In genomic region chr14:81868172-81868571, GRCh38 we compare ENCODE assay signal across 30 cellular contexts.
DNase-seq lines count a peak whose midpoint lies in the region; ATAC-seq and TF ChIP-seq lines count a peak whose summit lies in the region.
"Had no signal": no experiment of that assay in that cellular context is flagged by ENCODE, and none has a peak within 500 bp of the region (broad histone marks: within the 10 kb centered on the region; RNA-seq: fewer than 3 reads in every experiment).

No MANE protein-coding gene starts in this region.

- in situ Hi-C loops in mammary epithelial cell (cut with MboI; ENCODE audit: low sequenced_read_pairs in 2 of 2) = no loop called here

- H3K4me3 ChIP-seq in mammary epithelial cell (replicated peaks in 1 of 3; ENCODE audit: insufficient read depth in 1 of 3, low read depth in 2 of 3, low read length in 3 of 3) = no peak overlapping the region
- H3K4me3 ChIP-seq in LNCaP clone FGC (ENCODE audit: low read depth, low read length) = no peak overlapping the region
- H3K4me3 ChIP-seq: BLaER1 treated with 17β-estradiol and CSF1 and Interleukin-3, amounts not matched to agents 10 nM and 100 nM; K562; Peyer's patch; transverse colon had no signal

- H3K27me3 Mint-ChIP-seq in MCF 10A (ENCODE audit: insufficient read depth, unreplicated experiment) = no peaks in the 10 kb centered on the region
- no peaks in the 10 kb centered on the region for H3K27me3 Mint-ChIP-seq in activated CD8-positive, alpha-beta T cell treated with anti-CD3 and anti-CD28 coated beads for 36 hours
- H3K27me3 Mint-ChIP-seq: activated CD4-positive, alpha-beta memory T cell treated with anti-CD3 and anti-CD28 coated beads, Interleukin-2, amount 10 ng/mL, durations not matched to agents 7 days and 5 days had no signal

- no peaks in the 10 kb centered on the region for H4K20me1 ChIP-seq in mammary epithelial cell (ENCODE audit: insufficient read depth, low read length)
- H4K20me1 ChIP-seq: BLaER1 treated with 17β-estradiol and CSF1 and Interleukin-3, amounts not matched to agents 10 nM and 100 nM had no signal

- no peak overlapping the region for H2AFZ ChIP-seq in mammary epithelial cell (ENCODE audit: low read depth, low read length)

- H3K9ac ChIP-seq in mammary epithelial cell (ENCODE audit: insufficient read depth, low read length) = no peak overlapping the region
- H3K9ac ChIP-seq: BLaER1 treated with 17β-estradiol and CSF1 and Interleukin-3, amounts not matched to agents 10 nM and 100 nM had no signal

- no peaks in the 10 kb centered on the region for H3K36me3 ChIP-seq in mammary epithelial cell (ENCODE audit: insufficient read depth, low read length)
- H3K36me3 ChIP-seq: BLaER1 treated with 17β-estradiol and CSF1 and Interleukin-3, amounts not matched to agents 10 nM and 100 nM; neutrophil; Peyer's patch; transverse colon had no signal

- no peak overlapping the region for H3K4me3 Mint-ChIP-seq in MCF 10A (ENCODE audit: unreplicated experiment)
- H3K4me3 Mint-ChIP-seq in activated CD8-positive, alpha-beta T cell treated with anti-CD3 and anti-CD28 coated beads for 36 hours = no peak overlapping the region
- H3K4me3 Mint-ChIP-seq: activated CD4-positive, alpha-beta memory T cell treated with anti-CD3 and anti-CD28 coated beads, Interleukin-2, amount 10 ng/mL, durations not matched to agents 7 days and 5 days; immature natural killer cell had no signal

- H3K27ac ChIP-seq in mammary epithelial cell (ENCODE audit: insufficient read depth, low read depth, low read length) = no peak overlapping the region
- H3K27ac ChIP-seq: BLaER1 treated with 17β-estradiol and CSF1 and Interleukin-3, amounts not matched to agents 10 nM and 100 nM; neutrophil; Peyer's patch; transverse colon had no signal

- BruUV-seq in MCF 10A (replicated peaks; lab: Mats Ljungman, UMichigan) = no TSS peak
- no TSS peak for BruUV-seq in mammary epithelial cell (replicated peaks; lab: Mats Ljungman, UMichigan)

- DNase-seq in MCF 10A (ENCODE audit: unreplicated experiment) (peak; percentile 3), mammary epithelial cell (no peak), LNCaP clone FGC (ENCODE audit: low read depth) (no peak), iPS DF 19.7 (ENCODE audit: low read depth, low spot score) (peak; percentile 15), amygdala (lab: John Stamatoyannopoulos, UW) (no peak)
- DNase-seq in activated CD8-positive, alpha-beta T cell treated with anti-CD3 and anti-CD28 coated beads for 36 hours = no peak
- DNase-seq: activated CD4-positive, alpha-beta memory T cell treated with anti-CD3 and anti-CD28 coated beads, Interleukin-2, amount 10 ng/mL, durations not matched to agents 7 days and 5 days; activated CD4-positive, CD25-positive, alpha-beta regulatory T cell treated with anti-CD3 and anti-CD28 coated beads, Interleukin-2, amount 50 U/mL, for 72 hours; anterior cingulate cortex; EL; head of caudate nucleus; immature natural killer cell; mesenchymal stem cell; MM.1S; NCI-H1417 treated with DMSO at 0.1 percent for 48 hours; NCI-H2081 treated with DMSO at 0.1 percent for 48 hours; NCI-H510A; Peyer's patch; stimulated activated CD4-positive, alpha-beta T cell treated with anti-CD3 and anti-CD28 coated beads, Interleukin-12 subunit alpha, Interleukin-12 subunit beta, amount 100 ng/mL, for 4 hours; stimulated activated CD4-positive, alpha-beta T cell treated with anti-CD3 and anti-CD28 coated beads, Interleukin-4, amount 100 ng/mL, for 1 hour; T-helper 1 cell; transverse colon had no signal

- no peak for ATAC-seq in GM19035 (IDR thresholded peaks at IDR 0.05; ENCODE audit: unreplicated experiment)
- no peak for ATAC-seq in activated CD8-positive, alpha-beta T cell treated with anti-CD3 and anti-CD28 coated beads for 36 hours
- ATAC-seq: activated naive CD4-positive, alpha-beta T cell treated with anti-CD3 and anti-CD28 coated beads, Interleukin-2, amount 50 U/mL, for 72 hours; HCT116; K562; sciatic nerve had no signal

- WGBS in mammary epithelial cell (ENCODE audit: low coverage, missing lambda C conversion rate) = 78% methylated on average over 5 of the region's 5 CpGs

- CTCF ChIA-PET in MCF 10A (lab: Yijun Ruan, JAX) = no interaction called here
- CTCF ChIA-PET in mammary epithelial cell (lab: Charles Lee; ENCODE audit: low non-redundant PET) = no interaction called here
- CTCF ChIA-PET in activated CD8-positive, alpha-beta T cell treated with anti-CD3 and anti-CD28 coated beads for 36 hours (lab: Charles Lee) = no interaction called here

- TF ChIP-seq CTCF in MCF 10A (IDR thresholded peaks at IDR 0.05; ENCODE audit: unreplicated experiment) (no peak), mammary epithelial cell (conservative IDR thresholded peaks at IDR 0.05 in 1 of 2, IDR thresholded peaks at IDR 0.05 in 1 of 2; ENCODE audit: extremely low read depth in 1 of 2, insufficient read depth in 1 of 2, low read depth in 1 of 2, low read length in 2 of 2) (no peak), LNCaP clone FGC (IDR thresholded peaks at IDR 0.05; ENCODE audit: control insufficient read depth, extremely low read depth, insufficient read depth) (peak; percentile 31)
- TF ChIP-seq CTCF in activated CD8-positive, alpha-beta T cell treated with anti-CD3 and anti-CD28 coated beads for 36 hours (IDR thresholded peaks at IDR 0.05) = no peak

- H3K36me3 Mint-ChIP-seq in MCF 10A (ENCODE audit: insufficient read depth, unreplicated experiment) = no peaks in the 10 kb centered on the region
- no peaks in the 10 kb centered on the region for H3K36me3 Mint-ChIP-seq in activated CD8-positive, alpha-beta T cell treated with anti-CD3 and anti-CD28 coated beads for 36 hours (ENCODE audit: low read depth)
- H3K36me3 Mint-ChIP-seq: activated naive CD4-positive, alpha-beta T cell treated with anti-CD3 and anti-CD28 coated beads, Interleukin-2, amount 50 U/mL, for 72 hours; immature natural killer cell had no signal

- dilution Hi-C loops in mammary epithelial cell (cut with HindIII; ENCODE audit: low sequenced_read_pairs) = no loop called here

- H3K27ac Mint-ChIP-seq in MCF 10A (ENCODE audit: low read depth, unreplicated experiment) = no peak overlapping the region
- H3K27ac Mint-ChIP-seq in activated CD8-positive, alpha-beta T cell treated with anti-CD3 and anti-CD28 coated beads for 36 hours = no peak overlapping the region
- H3K27ac Mint-ChIP-seq: activated CD4-positive, alpha-beta memory T cell treated with anti-CD3 and anti-CD28 coated beads, Interleukin-2, amount 10 ng/mL, durations not matched to agents 7 days and 5 days; activated naive CD4-positive, alpha-beta T cell treated with anti-CD3 and anti-CD28 coated beads, Interleukin-2, amount 50 U/mL, for 72 hours; activated T-helper 2 cell treated with anti-CD3 and anti-CD28 coated beads, Interferon-gamma antibody, Interleukin-2, Interleukin-4, amounts not matched to agents 10 μg/mL and 5 μg/mL and 100 μg/mL, durations not matched to agents 14 hours and 24 hours and 36 hours; immature natural killer cell had no signal

- no peak overlapping the region for H3K4me2 ChIP-seq in mammary epithelial cell (ENCODE audit: insufficient read depth, low read depth, low read length)
- H3K4me2 ChIP-seq: BLaER1 treated with 17β-estradiol and CSF1 and Interleukin-3, amounts not matched to agents 10 nM and 100 nM had no signal

- no peaks in the 10 kb centered on the region for H3K79me2 ChIP-seq in mammary epithelial cell (ENCODE audit: insufficient read depth, low read length)

- intact Hi-C loops in MCF 10A (cut with micrococcal nuclease) (no loop called here), mammary epithelial cell (cut with micrococcal nuclease) (no loop called here)
- intact Hi-C loops in activated CD8-positive, alpha-beta T cell treated with anti-CD3 and anti-CD28 coated beads for 36 hours (cut with micrococcal nuclease) = no loop called here

- H3K4me1 ChIP-seq in mammary epithelial cell (ENCODE audit: insufficient read depth, low read length) = no peaks in the 10 kb centered on the region
- H3K4me1 ChIP-seq: BLaER1 treated with 17β-estradiol and CSF1 and Interleukin-3, amounts not matched to agents 10 nM and 100 nM; Peyer's patch; transverse colon had no signal

- no peaks in the 10 kb centered on the region for H3K9me3 Mint-ChIP-seq in MCF 10A (ENCODE audit: unreplicated experiment)
- H3K9me3 Mint-ChIP-seq in activated CD8-positive, alpha-beta T cell treated with anti-CD3 and anti-CD28 coated beads for 36 hours = no peaks in the 10 kb centered on the region

- no peaks in the 10 kb centered on the region for H3K27me3 ChIP-seq in mammary epithelial cell (ENCODE audit: insufficient read depth, low read length)
- H3K27me3 ChIP-seq: BLaER1 treated with 17β-estradiol and CSF1 and Interleukin-3, amounts not matched to agents 10 nM and 100 nM; neutrophil; Peyer's patch; transverse colon had no signal

- peaks cover 6% of the 10 kb centered on the region for H3K9me3 ChIP-seq in mammary epithelial cell (replicated peaks; ENCODE audit: insufficient read depth, low read length)
- H3K9me3 ChIP-seq: BLaER1 treated with 17β-estradiol and CSF1 and Interleukin-3, amounts not matched to agents 10 nM and 100 nM; neutrophil; transverse colon had no signal

- no peaks in the 10 kb centered on the region for H3K4me1 Mint-ChIP-seq in MCF 10A (ENCODE audit: insufficient read depth, unreplicated experiment)
- no peaks in the 10 kb centered on the region for H3K4me1 Mint-ChIP-seq in activated CD8-positive, alpha-beta T cell treated with anti-CD3 and anti-CD28 coated beads for 36 hours (ENCODE audit: low read depth)
- H3K4me1 Mint-ChIP-seq: activated CD4-positive, alpha-beta memory T cell treated with anti-CD3 and anti-CD28 coated beads, Interleukin-2, amount 10 ng/mL, durations not matched to agents 7 days and 5 days; immature natural killer cell had no signal

- POLR2A ChIA-PET in MCF 10A (lab: Yijun Ruan, JAX) = interaction anchor here (0.7 kb wide), 1 partner anchor 23 kb away, joined by 3 read pairs; no protein-coding TSS in a partner anchor
- POLR2A ChIA-PET in activated CD8-positive, alpha-beta T cell treated with anti-CD3 and anti-CD28 coated beads for 36 hours (lab: Charles Lee) = no interaction called here

Comparison
In these comparisons a context has a peak if more than half of its experiments do, and no peak if none do; other contexts are left out.
1. DNase-seq: peak in MCF 10A (single experiment) and iPS DF 19.7 (single experiment); none in mammary epithelial cell (single experiment), LNCaP clone FGC (single experiment), amygdala (0 of 56) and activated CD8-positive, alpha-beta T cell treated with anti-CD3 and anti-CD28 coated beads for 36 hours (single experiment).